14 cellular contexts compared by ENCODE assay signal in the genomic region with DNA sequence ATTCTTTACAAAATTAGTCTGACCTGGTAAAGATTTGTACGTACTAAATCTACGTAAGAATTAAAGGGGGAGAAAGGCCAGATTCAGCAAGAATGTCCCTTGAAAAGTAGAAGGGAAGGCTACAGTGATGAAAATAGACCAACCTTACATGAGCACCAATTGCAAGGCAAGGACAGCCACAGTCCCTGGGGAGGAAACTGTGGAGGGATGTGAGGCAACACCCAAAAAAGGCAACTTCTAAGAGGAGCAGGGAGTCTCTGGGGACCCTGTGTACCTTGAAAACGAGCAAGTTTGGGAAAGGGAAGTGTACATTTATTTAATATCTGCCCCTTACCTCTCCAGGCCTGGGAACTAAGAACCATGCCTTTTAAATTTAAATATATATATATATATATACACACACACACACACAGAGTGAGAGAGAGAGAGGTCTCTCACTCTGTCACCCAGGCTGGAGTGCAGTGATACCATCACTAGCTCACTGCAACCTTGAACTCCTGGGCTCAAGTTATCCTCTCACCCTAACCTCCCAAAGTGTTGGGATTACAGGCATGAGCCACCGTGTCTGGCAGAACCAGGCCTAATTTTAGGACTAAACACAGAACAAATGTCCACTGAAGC. TPM values are rescaled to one million over a fixed set of nuclear protein-coding genes. Genes with fewer than 3 reads are reported as not detected.
DNase-seq lines count a peak whose midpoint lies in the region; ATAC-seq and TF ChIP-seq lines count a peak whose summit lies in the region.
"Had no signal": no experiment of that assay in that cellular context is flagged by ENCODE, and none has a peak within 500 bp of the region (broad histone marks: within the 10 kb centered on the region; RNA-seq: fewer than 3 reads in every experiment).

No MANE protein-coding gene starts in this region.

- TF ChIP-seq CTCF in DND-41 (IDR thresholded peaks at IDR 0.05; ENCODE audit: borderline replicate concordance, extremely low read depth, low read length, poor library complexity, severe bottlenecking), result no peak
- TF ChIP-seq CTCF in H9 (conservative IDR thresholded peaks at IDR 0.05), result no peak

- H3K27me3 Mint-ChIP-seq in naive B cell (no peaks in the 10 kb centered on the region), H9 (ENCODE audit: low read depth) (peaks cover 3% of the 10 kb centered on the region)

- no peak overlapping the region for H2AFZ ChIP-seq in DND-41 (ENCODE audit: low read depth, low read length)
- H2AFZ ChIP-seq in H9 (ENCODE audit: low read length), result no peak overlapping the region
- H2AFZ ChIP-seq: parathyroid adenoma had no signal

- H3K36me3 ChIP-seq in DND-41 (ENCODE audit: insufficient read depth, low read length), result no peaks in the 10 kb centered on the region
- H3K36me3 ChIP-seq: adrenal gland had no signal

- no peak overlapping the region for H4K5ac ChIP-seq in H9 (ENCODE audit: insufficient read length, low read depth, low read length)

- H2BK12ac ChIP-seq in H9 (ENCODE audit: insufficient read length, low read depth, low read length), result no peak overlapping the region

- H3K4me3 ChIP-seq in DND-41 (ENCODE audit: low read depth in 1 of 2, low read length in 2 of 2), result no peak overlapping the region
- H3K4me3 ChIP-seq: adrenal gland had no signal

- no peak overlapping the region for H2BK5ac ChIP-seq in H9 (ENCODE audit: insufficient read length, low read length)

- H3K14ac ChIP-seq in H9 (ENCODE audit: insufficient read depth, low read length), result no peak overlapping the region

- no peak overlapping the region for H3K23ac ChIP-seq in H9 (ENCODE audit: insufficient read length, low read depth, low read length)

- ATAC-seq in DND-41 (ENCODE audit: insufficient read depth, low read depth) (peak; percentile 81), GM19467 (IDR thresholded peaks at IDR 0.05; ENCODE audit: unreplicated experiment) (peak; percentile 48), naive B cell (ENCODE audit: low read depth in 2 of 2) (peak; percentile 37 to 43), GM18870 (IDR thresholded peaks at IDR 0.05; ENCODE audit: unreplicated experiment) (no peak)
- no peak for ATAC-seq in stimulated activated naive CD8-positive, alpha-beta T cell treated with anti-CD3 and anti-CD28 coated beads, Interleukin-15, Interleukin-2, amounts not matched to agents 100 U/mL and 50 U/mL, for 24 hours

- H3K4me2 ChIP-seq in DND-41 (ENCODE audit: insufficient read depth, low read length) (no peak overlapping the region), H9 (ENCODE audit: insufficient read depth, insufficient read length, low read length) (no peak overlapping the region)

- H3K79me1 ChIP-seq in H9 (ENCODE audit: insufficient read depth, low read depth, low read length, poor library complexity, severe bottlenecking), result no peaks in the 10 kb centered on the region

- H3K4me3 Mint-ChIP-seq in naive B cell (peak overlapping the region in 1 of 8 donors; percentile 25), H9 (no peak overlapping the region)
- H3K4me3 Mint-ChIP-seq: activated CD4-positive, alpha-beta T cell treated with anti-CD3 and anti-CD28 coated beads, Interleukin-2, amount 10 ng/mL, durations not matched to agents 24 days and 14 days had no signal

- H3K56ac ChIP-seq in H9 (ENCODE audit: insufficient read length, low read depth, low read length), result no peak overlapping the region

- H4K20me1 ChIP-seq in DND-41 (ENCODE audit: insufficient read depth, low read length) (no peaks in the 10 kb centered on the region), H9 (ENCODE audit: control insufficient read depth, insufficient read depth, insufficient read length) (no peaks in the 10 kb centered on the region)

- no peaks in the 10 kb centered on the region for H3K23me2 ChIP-seq in H9 (ENCODE audit: insufficient read length, low read depth, low read length, poor library complexity, severe bottlenecking)

- no peak overlapping the region for H2BK15ac ChIP-seq in H9 (ENCODE audit: low read depth, low read length)

- H3K27ac ChIP-seq in DND-41 (ENCODE audit: low read length) (no peak overlapping the region), H9 (ENCODE audit: insufficient read length, low read depth, low read length) (no peak overlapping the region)
- H3K27ac ChIP-seq: adrenal gland, parathyroid adenoma had no signal

- no peak overlapping the region for H3K9ac ChIP-seq in DND-41 (ENCODE audit: low read depth, low read length)
- no peak overlapping the region for H3K9ac ChIP-seq in H9 (ENCODE audit: extremely low read depth, insufficient read length, low read length)
- H3K9ac ChIP-seq: parathyroid adenoma had no signal

- DNase-seq in DND-41 (peak; percentile 46), MV-4-11 (lab: John Stamatoyannopoulos, UW) (peak; percentile 3), naive B cell (no peak), SIG-M5 treated with dmso at 0.1 percent for 504 hours (lab: John Stamatoyannopoulos, UW; ENCODE audit: unreplicated experiment) (no peak), H9 (no peak)
- no peak for DNase-seq in stimulated activated naive CD8-positive, alpha-beta T cell treated with anti-CD3 and anti-CD28 coated beads, Interleukin-15, Interleukin-2, amounts not matched to agents 100 U/mL and 50 U/mL, for 24 hours
- DNase-seq: activated CD4-positive, alpha-beta T cell treated with anti-CD3 and anti-CD28 coated beads, Interleukin-2, amount 10 ng/mL, durations not matched to agents 24 days and 14 days; activated T-cell treated with anti-CD3 and anti-CD28 coated beads, Interleukin-2, amount 50 U/mL, for 48 hours; mesenchymal stem cell; NCI-H345 had no signal

- H3K79me2 ChIP-seq in DND-41 (ENCODE audit: insufficient read depth, low read length) (no peaks in the 10 kb centered on the region), H9 (ENCODE audit: insufficient read depth, low read length) (no peaks in the 10 kb centered on the region)
- H3K79me2 ChIP-seq: parathyroid adenoma had no signal

- H4K91ac ChIP-seq in H9 (ENCODE audit: insufficient read length, low read depth, low read length), result no peak overlapping the region

- WGBS in H9 (ENCODE audit: extremely low coverage, insufficient read length, low lambda C conversion rate), result no CpG with 5 or more reads among the region's 4 CpGs

- H2BK20ac ChIP-seq in H9 (ENCODE audit: low read depth, low read length, poor library complexity, severe bottlenecking), result no peak overlapping the region

- H3K4me1 Mint-ChIP-seq in naive B cell, result peaks cover 20 to 22% (median 21%) of the 10 kb centered on the region in 3 donors
- peaks cover 14% of the 10 kb centered on the region in 2 experiments for H3K4me1 Mint-ChIP-seq in H9
- H3K4me1 Mint-ChIP-seq: activated CD4-positive, alpha-beta T cell treated with anti-CD3 and anti-CD28 coated beads, Interleukin-2, amount 10 ng/mL, durations not matched to agents 24 days and 14 days had no signal

- H3K27ac Mint-ChIP-seq in naive B cell (peak overlapping the region in 2 of 6 donors; percentile 10 to 72), H9 (peak overlapping the region in 1 of 3 experiments; percentile 90; a peak in 2 of 7 replicates)
- H3K27ac Mint-ChIP-seq: activated CD4-positive, alpha-beta T cell treated with anti-CD3 and anti-CD28 coated beads, Interleukin-2, amount 10 ng/mL, durations not matched to agents 24 days and 14 days had no signal

- H3K4me1 ChIP-seq in DND-41 (ENCODE audit: insufficient read depth, low read length) (peaks cover 7% of the 10 kb centered on the region; the same call in 1 of the 2 replicates), H9 (ENCODE audit: insufficient read depth, low read length) (no peaks in the 10 kb centered on the region)
- H3K4me1 ChIP-seq: adrenal gland, parathyroid adenoma had no signal

- H4K8ac ChIP-seq in H9 (replicated peaks; ENCODE audit: insufficient read length, low read depth, low read length), result no peak overlapping the region

- H2BK120ac ChIP-seq in H9 (ENCODE audit: low read depth, low read length, poor library complexity, severe bottlenecking), result no peak overlapping the region

- H3K9me3 ChIP-seq in DND-41 (ENCODE audit: insufficient read depth, low read length, severe bottlenecking) (no peaks in the 10 kb centered on the region), H9 (ENCODE audit: control insufficient read depth, low read depth, low read length) (no peaks in the 10 kb centered on the region)
- H3K9me3 ChIP-seq: adrenal gland had no signal

- no peak overlapping the region for H3T11ph ChIP-seq in H9 (ENCODE audit: low read length)

- no peak overlapping the region for H3K4ac ChIP-seq in H9 (ENCODE audit: low read depth, low read length)

- H2AK5ac ChIP-seq in H9 (ENCODE audit: insufficient read length, low read length), result no peak overlapping the region

- H3K36me3 Mint-ChIP-seq in naive B cell, result peaks cover 12 to 18% of the 10 kb centered on the region in 2 donors
- no peaks in the 10 kb centered on the region for H3K36me3 Mint-ChIP-seq in H9 (ENCODE audit: insufficient read depth in 1 of 3, low read depth in 3 of 3)

- H3K9me3 Mint-ChIP-seq in naive B cell (no peaks in the 10 kb centered on the region), H9 (no peaks in the 10 kb centered on the region)
- H3K9me3 Mint-ChIP-seq: activated CD4-positive, alpha-beta T cell treated with anti-CD3 and anti-CD28 coated beads, Interleukin-2, amount 10 ng/mL, durations not matched to agents 24 days and 14 days had no signal

- H3K18ac ChIP-seq in H9 (ENCODE audit: insufficient read length, low read depth, low read length), result no peak overlapping the region

- H3K27me3 ChIP-seq in DND-41 (ENCODE audit: insufficient read depth, low read length, poor library complexity) (peaks cover 5% of the 10 kb centered on the region), H9 (ENCODE audit: insufficient read depth, low read length) (no peaks in the 10 kb centered on the region)
- H3K27me3 ChIP-seq: adrenal gland had no signal

RNA-seq across cellular contexts. Expression of gene TMCC3, which starts 56.4 kb away (rescaled TPM):
- polyA plus RNA-seq in naive B cell (ENCODE audit: low read depth in 6 of 6), result 10 to 100 TPM in 4 of 6 donors, 1 to 10 TPM in 2; 8.4 to 21.7 (median 13.5) TPM
- 0.72 and 0.87 TPM in 2 replicates for total RNA-seq in H9 (2021)
- total RNA-seq: activated CD4-positive, alpha-beta T cell treated with anti-CD3 and anti-CD28 coated beads, Interleukin-2, amount 10 ng/mL, durations not matched to agents 24 days and 14 days had no signal

Comparison
In these comparisons a context has a peak if more than half of its experiments do, and no peak if none do; other contexts are left out.
1. ATAC-seq: peak in DND-41 (single experiment), GM19467 (single experiment) and naive B cell (2 of 2); none in stimulated activated naive CD8-positive, alpha-beta T cell treated with anti-CD3 and anti-CD28 coated beads, Interleukin-15, Interleukin-2, amounts not matched to agents 100 U/mL and 50 U/mL, for 24 hours (single experiment) and GM18870 (single experiment).
2. DNase-seq: peak in DND-41 (single experiment) and MV-4-11 (single experiment); none in naive B cell (single experiment), stimulated activated naive CD8-positive, alpha-beta T cell treated with anti-CD3 and anti-CD28 coated beads, Interleukin-15, Interleukin-2, amounts not matched to agents 100 U/mL and 50 U/mL, for 24 hours (single experiment), SIG-M5 treated with dmso at 0.1 percent for 504 hours (single experiment) and H9 (single experiment).